Comparison of ENCODE assay signal across 9 cellular contexts in the genomic region with DNA sequence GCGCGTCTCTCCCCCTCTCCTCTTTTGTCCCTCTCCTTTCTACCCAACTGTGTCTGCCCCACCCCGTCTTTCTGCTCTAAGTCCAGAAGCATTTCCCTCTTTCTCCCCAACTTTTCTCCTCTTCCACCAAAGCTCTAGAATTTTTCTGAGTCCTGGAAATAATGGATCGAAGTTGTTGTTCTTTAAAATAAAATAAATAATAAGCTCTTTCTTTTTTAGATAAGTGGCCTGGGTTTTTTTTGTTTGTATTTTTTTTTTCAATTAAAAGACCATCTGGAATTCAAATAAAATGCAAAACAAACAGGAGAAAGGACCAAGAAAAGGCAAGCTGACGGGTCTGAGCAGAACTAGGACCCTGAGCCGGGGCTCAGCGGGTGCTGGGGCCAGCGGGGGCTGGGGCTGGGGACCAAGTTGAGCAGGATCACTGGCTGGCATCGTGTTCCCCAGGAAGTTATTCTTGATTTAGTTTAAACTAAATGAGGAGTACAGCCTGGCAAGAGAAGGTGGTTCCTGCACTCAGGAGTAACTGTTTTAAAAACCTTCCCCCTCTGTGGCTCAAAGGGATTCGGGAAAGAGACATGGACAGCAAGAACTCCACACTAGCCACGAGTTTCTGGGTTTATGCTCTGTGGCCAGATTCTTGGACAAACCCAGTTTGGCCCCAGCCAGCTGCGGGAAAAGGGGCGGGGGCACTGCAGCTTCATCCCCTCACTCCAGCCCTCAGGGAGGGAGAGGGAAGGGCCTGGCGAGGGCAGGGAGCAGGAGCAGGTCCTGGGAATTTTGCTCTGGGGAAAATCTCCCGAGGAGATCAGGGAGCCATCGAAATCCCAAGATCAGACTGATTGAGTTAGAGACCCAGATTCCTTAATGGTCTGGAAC. TPM values are rescaled to one million over a fixed set of nuclear protein-coding genes. Genes with fewer than 3 reads are reported as not detected.
DNase-seq lines count a peak whose midpoint lies in the region; ATAC-seq and TF ChIP-seq lines count a peak whose summit lies in the region.
"Had no signal": no experiment of that assay in that cellular context is flagged by ENCODE, and none has a peak within 500 bp of the region (broad histone marks: within the 10 kb centered on the region; RNA-seq: fewer than 3 reads in every experiment).

No MANE protein-coding gene starts in this region.

- DNase-seq in CD14-positive monocyte (ENCODE audit: low spot score) (no peak), LNCaP clone FGC (ENCODE audit: low read depth) (no peak), fibroblast of villous mesenchyme (ENCODE audit: low read depth) (peak; percentile 49), psoas muscle (peak; percentile 4 to 39), DMS 273 treated with DMSO at 0.1 percent for 48 hours (lab: John Stamatoyannopoulos, UW) (no peak), OCI-M2 (lab: John Stamatoyannopoulos, UW; ENCODE audit: unreplicated experiment) (no peak), epidermal melanocyte (ENCODE audit: insufficient read length, low spot score) (no peak)
- no peak for DNase-seq in central memory CD4-positive, alpha-beta T cell

- peak overlapping the region; percentile 41 to 76 for H3K4me3 Mint-ChIP-seq in CD14-positive monocyte

- H3K4me3 ChIP-seq in LNCaP clone FGC (ENCODE audit: low read depth, low read length) (peak overlapping the region; percentile 94), fibroblast of villous mesenchyme (ENCODE audit: low read depth, low read length) (peak overlapping the region; percentile 85), psoas muscle (peak overlapping the region; percentile 73)

- intact Hi-C loops in CD14-positive monocyte (cut with micrococcal nuclease) (loop anchor here in 1 of 2 donors (5.0 to 10.0 kb wide), 2 partner anchors 123 to 410 kb away; no protein-coding TSS in a partner anchor), psoas muscle (cut with DNase I) (no loop called here)

- ATAC-seq in psoas muscle: no peak

- H3K36me3 ChIP-seq in psoas muscle (ENCODE audit: insufficient read depth in 1 of 2, low read depth in 1 of 2): no peaks in the 10 kb centered on the region

- H3K4me1 ChIP-seq in psoas muscle: peaks cover 36% of the 10 kb centered on the region

- H3K27me3 ChIP-seq in psoas muscle (ENCODE audit: insufficient read depth in 3 of 3, low read length in 2 of 3): peaks cover 0 to 95% (median 64%) of the 10 kb centered on the region in 3 donors

- H3K27ac Mint-ChIP-seq in CD14-positive monocyte: no peak overlapping the region

- H3K27me3 Mint-ChIP-seq in CD14-positive monocyte (ENCODE audit: low read depth in 3 of 3): peaks cover 83 to 99% (median 86%) of the 10 kb centered on the region in 3 donors

- H3K4me1 Mint-ChIP-seq in CD14-positive monocyte: peaks cover 39% of the 10 kb centered on the region

- H3K36me3 Mint-ChIP-seq in CD14-positive monocyte: peaks cover 6 to 12% of the 10 kb centered on the region in 2 donors

- no peak overlapping the region for H3K27ac ChIP-seq in psoas muscle

- H3K9me3 Mint-ChIP-seq in CD14-positive monocyte: peaks cover 0 to 34% (median 8%) of the 10 kb centered on the region in 7 donors

- no peaks in the 10 kb centered on the region for H3K9me3 ChIP-seq in psoas muscle

- TF ChIP-seq CTCF in CD14-positive monocyte (IDR thresholded peaks at IDR 0.05): no peak
- TF ChIP-seq CTCF in LNCaP clone FGC (IDR thresholded peaks at IDR 0.05; ENCODE audit: control insufficient read depth, extremely low read depth, insufficient read depth): no peak
- TF ChIP-seq CTCF in fibroblast of villous mesenchyme (IDR thresholded peaks at IDR 0.05; ENCODE audit: insufficient read depth, low read depth, low read length): no peak
- TF ChIP-seq CTCF in psoas muscle (IDR thresholded peaks at IDR 0.05): no peak

- WGBS in psoas muscle, 3 donors: 31 to 45% (median 39%) methylated on average over 16 of the region's 16 CpGs

RNA-seq across cellular contexts. Expression of gene GATA2, which starts 8.4 kb away (rescaled TPM):
- polyA plus RNA-seq in CD14-positive monocyte (under 1 TPM in 1 of 2 donors, not detected in 1; 0.07 TPM), psoas muscle (1 to 10 TPM; 4.2 to 7.4 (median 6.5) TPM)
- total RNA-seq in fibroblast of villous mesenchyme (26.7 and 41.0 TPM in 2 replicates), psoas muscle (1 to 10 TPM; 5.4 to 8.8 (median 7.1) TPM)

RNA-seq across cellular contexts. Expression of gene DNAJB8, which starts 18.0 kb away (rescaled TPM):
- polyA plus RNA-seq in CD14-positive monocyte (not detected), psoas muscle (not detected)
- total RNA-seq in fibroblast of villous mesenchyme (not detected in 2 replicates), psoas muscle (not detected)
- total RNA-seq: dermis microvascular lymphatic vessel endothelial cell had no signal

Comparison
In these comparisons a context has a peak if more than half of its experiments do, and no peak if none do; other contexts are left out.
1. DNase-seq: peak in fibroblast of villous mesenchyme (single experiment) and psoas muscle (2 of 2); none in CD14-positive monocyte (single experiment), LNCaP clone FGC (single experiment), DMS 273 treated with DMSO at 0.1 percent for 48 hours (single experiment), OCI-M2 (single experiment), central memory CD4-positive, alpha-beta T cell (single experiment) and epidermal melanocyte (single experiment).
2. Peak in every context shown above with its lines, with median percentiles within 50 percentile points of each other: H3K4me3 ChIP-seq.